1 cellular context compared by ENCODE assay signal in the genomic region with DNA sequence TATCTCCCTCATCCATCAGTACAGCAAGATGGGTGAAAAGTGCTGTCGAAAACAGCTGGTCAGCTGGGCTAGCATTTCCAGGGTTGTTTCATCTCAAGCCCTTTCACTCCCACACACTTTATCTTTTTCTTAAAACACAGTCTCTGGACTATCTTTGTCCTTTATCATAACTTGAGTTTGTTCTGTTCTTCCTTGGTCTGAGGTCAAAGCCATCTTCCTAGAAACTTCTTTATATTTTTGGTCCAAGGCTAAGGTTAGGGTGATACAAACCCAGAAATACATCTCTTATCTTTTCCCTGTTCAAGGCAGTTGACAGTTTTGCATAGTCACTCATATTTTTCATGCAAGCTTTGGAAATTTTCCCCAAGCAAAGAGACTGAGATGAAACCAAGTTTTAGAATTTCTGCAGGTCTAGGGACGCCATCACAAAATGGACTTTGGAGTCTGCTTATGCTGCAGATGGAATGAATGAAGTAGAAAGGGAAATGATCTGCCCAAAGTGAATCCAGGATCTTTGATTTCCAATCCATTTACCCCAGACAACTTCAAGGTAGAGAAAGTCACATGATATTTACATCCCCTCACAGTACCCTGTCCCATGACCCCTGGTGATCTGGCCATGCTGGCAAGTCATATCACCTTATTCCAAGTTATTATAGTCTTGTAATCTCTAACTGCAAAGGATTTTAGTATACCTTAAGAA.
TF ChIP-seq lines count a peak whose summit lies in the region.

No MANE protein-coding gene starts in this region.

TF ChIP-seq in K562, 482 proteins besides CTCF, POLR2A, EP300 and RAD21 (continued from another document and continues in another):
- TF ChIP-seq, protein P1, sequence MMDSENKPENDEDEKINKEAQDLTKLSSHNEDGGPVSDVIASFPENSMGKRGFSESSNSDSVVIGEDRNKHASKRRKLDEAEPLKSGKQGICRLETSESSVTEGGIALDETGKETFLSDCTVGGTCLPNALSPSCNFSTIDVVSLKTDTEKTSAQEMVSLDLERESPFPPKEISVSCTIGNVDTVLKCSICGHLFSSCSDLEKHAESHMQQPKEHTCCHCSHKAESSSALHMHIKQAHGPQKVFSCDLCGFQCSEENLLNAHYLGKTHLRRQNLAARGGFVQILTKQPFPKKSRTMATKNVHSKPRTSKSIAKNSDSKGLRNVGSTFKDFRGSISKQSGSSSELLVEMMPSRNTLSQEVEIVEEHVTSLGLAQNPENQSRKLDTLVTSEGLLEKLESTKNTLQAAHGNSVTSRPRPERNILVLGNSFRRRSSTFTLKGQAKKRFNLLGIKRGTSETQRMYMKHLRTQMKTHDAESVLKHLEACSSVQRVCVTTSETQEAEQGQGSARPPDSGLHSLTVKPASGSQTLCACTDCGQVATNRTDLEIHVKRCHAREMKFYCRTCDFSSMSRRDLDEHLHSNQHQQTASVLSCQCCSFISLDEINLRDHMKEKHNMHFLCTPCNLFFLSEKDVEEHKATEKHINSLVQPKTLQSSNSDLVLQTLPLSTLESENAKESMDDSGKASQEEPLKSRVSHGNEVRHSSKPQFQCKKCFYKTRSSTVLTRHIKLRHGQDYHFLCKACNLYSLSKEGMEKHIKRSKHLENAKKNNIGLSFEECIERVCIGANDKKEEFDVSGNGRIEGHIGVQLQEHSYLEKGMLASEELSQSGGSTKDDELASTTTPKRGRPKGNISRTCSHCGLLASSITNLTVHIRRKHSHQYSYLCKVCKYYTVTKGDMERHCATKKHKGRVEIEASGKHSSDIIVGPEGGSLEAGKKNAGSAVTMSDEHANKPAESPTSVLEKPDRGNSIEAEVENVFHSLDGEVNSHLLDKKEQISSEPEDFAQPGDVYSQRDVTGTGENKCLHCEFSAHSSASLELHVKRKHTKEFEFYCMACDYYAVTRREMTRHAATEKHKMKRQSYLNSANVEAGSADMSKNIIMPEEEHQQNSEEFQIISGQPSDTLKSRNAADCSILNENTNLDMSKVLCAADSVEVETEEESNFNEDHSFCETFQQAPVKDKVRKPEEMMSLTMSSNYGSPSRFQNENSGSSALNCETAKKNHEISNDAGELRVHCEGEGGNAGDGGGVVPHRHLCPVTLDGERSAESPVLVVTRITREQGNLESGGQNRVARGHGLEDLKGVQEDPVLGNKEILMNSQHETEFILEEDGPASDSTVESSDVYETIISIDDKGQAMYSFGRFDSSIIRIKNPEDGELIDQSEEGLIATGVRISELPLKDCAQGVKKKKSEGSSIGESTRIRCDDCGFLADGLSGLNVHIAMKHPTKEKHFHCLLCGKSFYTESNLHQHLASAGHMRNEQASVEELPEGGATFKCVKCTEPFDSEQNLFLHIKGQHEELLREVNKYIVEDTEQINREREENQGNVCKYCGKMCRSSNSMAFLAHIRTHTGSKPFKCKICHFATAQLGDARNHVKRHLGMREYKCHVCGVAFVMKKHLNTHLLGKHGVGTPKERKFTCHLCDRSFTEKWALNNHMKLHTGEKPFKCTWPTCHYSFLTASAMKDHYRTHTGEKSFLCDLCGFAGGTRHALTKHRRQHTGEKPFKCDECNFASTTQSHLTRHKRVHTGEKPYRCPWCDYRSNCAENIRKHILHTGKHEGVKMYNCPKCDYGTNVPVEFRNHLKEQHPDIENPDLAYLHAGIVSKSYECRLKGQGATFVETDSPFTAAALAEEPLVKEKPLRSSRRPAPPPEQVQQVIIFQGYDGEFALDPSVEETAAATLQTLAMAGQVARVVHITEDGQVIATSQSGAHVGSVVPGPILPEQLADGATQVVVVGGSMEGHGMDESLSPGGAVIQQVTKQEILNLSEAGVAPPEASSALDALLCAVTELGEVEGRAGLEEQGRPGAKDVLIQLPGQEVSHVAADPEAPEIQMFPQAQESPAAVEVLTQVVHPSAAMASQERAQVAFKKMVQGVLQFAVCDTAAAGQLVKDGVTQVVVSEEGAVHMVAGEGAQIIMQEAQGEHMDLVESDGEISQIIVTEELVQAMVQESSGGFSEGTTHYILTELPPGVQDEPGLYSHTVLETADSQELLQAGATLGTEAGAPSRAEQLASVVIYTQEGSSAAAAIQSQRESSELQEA (IDR thresholded peaks at IDR 0.05; ENCODE audit: low read depth), result no peak
- TF ChIP-seq NFIC (IDR thresholded peaks at IDR 0.05), result no peak; the same call in 1 of the 2 replicates
- TF ChIP-seq, protein P2, sequence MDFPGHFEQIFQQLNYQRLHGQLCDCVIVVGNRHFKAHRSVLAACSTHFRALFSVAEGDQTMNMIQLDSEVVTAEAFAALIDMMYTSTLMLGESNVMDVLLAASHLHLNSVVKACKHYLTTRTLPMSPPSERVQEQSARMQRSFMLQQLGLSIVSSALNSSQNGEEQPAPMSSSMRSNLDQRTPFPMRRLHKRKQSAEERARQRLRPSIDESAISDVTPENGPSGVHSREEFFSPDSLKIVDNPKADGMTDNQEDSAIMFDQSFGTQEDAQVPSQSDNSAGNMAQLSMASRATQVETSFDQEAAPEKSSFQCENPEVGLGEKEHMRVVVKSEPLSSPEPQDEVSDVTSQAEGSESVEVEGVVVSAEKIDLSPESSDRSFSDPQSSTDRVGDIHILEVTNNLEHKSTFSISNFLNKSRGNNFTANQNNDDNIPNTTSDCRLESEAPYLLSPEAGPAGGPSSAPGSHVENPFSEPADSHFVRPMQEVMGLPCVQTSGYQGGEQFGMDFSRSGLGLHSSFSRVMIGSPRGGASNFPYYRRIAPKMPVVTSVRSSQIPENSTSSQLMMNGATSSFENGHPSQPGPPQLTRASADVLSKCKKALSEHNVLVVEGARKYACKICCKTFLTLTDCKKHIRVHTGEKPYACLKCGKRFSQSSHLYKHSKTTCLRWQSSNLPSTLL (IDR thresholded peaks at IDR 0.05), result no peak
- TF ChIP-seq ZNF121 (CRISPR knock-in tag; conservative IDR thresholded peaks at IDR 0.05), result no peak
- no peak for TF ChIP-seq TRIM28 (IDR thresholded peaks at IDR 0.05)
- TF ChIP-seq, protein P3, sequence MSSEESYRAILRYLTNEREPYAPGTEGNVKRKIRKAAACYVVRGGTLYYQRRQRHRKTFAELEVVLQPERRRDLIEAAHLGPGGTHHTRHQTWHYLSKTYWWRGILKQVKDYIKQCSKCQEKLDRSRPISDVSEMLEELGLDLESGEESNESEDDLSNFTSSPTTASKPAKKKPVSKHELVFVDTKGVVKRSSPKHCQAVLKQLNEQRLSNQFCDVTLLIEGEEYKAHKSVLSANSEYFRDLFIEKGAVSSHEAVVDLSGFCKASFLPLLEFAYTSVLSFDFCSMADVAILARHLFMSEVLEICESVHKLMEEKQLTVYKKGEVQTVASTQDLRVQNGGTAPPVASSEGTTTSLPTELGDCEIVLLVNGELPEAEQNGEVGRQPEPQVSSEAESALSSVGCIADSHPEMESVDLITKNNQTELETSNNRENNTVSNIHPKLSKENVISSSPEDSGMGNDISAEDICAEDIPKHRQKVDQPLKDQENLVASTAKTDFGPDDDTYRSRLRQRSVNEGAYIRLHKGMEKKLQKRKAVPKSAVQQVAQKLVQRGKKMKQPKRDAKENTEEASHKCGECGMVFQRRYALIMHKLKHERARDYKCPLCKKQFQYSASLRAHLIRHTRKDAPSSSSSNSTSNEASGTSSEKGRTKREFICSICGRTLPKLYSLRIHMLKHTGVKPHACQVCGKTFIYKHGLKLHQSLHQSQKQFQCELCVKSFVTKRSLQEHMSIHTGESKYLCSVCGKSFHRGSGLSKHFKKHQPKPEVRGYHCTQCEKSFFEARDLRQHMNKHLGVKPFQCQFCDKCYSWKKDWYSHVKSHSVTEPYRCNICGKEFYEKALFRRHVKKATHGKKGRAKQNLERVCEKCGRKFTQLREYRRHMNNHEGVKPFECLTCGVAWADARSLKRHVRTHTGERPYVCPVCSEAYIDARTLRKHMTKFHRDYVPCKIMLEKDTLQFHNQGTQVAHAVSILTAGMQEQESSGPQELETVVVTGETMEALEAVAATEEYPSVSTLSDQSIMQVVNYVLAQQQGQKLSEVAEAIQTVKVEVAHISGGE (CRISPR knock-in tag; IDR thresholded peaks at IDR 0.05), result 0 out of 6 replicates have a peak, but pooled peaks of 1 of the 3 experiments have one; percentile 22
- TF ChIP-seq ILK (tag; IDR thresholded peaks at IDR 0.05; ENCODE audit: borderline replicate concordance, low read depth), result no peak
- TF ChIP-seq MAFK (IDR thresholded peaks at IDR 0.05; ENCODE audit: low read length), result peak; percentile 70
- no peak for TF ChIP-seq ZBED1 (IDR thresholded peaks at IDR 0.05)
- TF ChIP-seq GATAD2B (IDR thresholded peaks at IDR 0.05; ENCODE audit: borderline replicate concordance), result no peak
- TF ChIP-seq RHOXF2B (CRISPR knock-in tag; conservative IDR thresholded peaks at IDR 0.05), result no peak
- TF ChIP-seq, protein P4, sequence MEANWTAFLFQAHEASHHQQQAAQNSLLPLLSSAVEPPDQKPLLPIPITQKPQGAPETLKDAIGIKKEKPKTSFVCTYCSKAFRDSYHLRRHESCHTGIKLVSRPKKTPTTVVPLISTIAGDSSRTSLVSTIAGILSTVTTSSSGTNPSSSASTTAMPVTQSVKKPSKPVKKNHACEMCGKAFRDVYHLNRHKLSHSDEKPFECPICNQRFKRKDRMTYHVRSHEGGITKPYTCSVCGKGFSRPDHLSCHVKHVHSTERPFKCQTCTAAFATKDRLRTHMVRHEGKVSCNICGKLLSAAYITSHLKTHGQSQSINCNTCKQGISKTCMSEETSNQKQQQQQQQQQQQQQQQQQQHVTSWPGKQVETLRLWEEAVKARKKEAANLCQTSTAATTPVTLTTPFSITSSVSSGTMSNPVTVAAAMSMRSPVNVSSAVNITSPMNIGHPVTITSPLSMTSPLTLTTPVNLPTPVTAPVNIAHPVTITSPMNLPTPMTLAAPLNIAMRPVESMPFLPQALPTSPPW (CRISPR knock-in tag; IDR thresholded peaks at IDR 0.05), result no peak
- TF ChIP-seq NBN (IDR thresholded peaks at IDR 0.05; ENCODE audit: low read depth), result no peak; the same call in 1 of the 2 replicates
- TF ChIP-seq E2F1 (CRISPR knock-in tag; IDR thresholded peaks at IDR 0.05), result no peak
- no peak for TF ChIP-seq GMEB1 (CRISPR knock-in tag; IDR thresholded peaks at IDR 0.05)
- TF ChIP-seq, protein P5, sequence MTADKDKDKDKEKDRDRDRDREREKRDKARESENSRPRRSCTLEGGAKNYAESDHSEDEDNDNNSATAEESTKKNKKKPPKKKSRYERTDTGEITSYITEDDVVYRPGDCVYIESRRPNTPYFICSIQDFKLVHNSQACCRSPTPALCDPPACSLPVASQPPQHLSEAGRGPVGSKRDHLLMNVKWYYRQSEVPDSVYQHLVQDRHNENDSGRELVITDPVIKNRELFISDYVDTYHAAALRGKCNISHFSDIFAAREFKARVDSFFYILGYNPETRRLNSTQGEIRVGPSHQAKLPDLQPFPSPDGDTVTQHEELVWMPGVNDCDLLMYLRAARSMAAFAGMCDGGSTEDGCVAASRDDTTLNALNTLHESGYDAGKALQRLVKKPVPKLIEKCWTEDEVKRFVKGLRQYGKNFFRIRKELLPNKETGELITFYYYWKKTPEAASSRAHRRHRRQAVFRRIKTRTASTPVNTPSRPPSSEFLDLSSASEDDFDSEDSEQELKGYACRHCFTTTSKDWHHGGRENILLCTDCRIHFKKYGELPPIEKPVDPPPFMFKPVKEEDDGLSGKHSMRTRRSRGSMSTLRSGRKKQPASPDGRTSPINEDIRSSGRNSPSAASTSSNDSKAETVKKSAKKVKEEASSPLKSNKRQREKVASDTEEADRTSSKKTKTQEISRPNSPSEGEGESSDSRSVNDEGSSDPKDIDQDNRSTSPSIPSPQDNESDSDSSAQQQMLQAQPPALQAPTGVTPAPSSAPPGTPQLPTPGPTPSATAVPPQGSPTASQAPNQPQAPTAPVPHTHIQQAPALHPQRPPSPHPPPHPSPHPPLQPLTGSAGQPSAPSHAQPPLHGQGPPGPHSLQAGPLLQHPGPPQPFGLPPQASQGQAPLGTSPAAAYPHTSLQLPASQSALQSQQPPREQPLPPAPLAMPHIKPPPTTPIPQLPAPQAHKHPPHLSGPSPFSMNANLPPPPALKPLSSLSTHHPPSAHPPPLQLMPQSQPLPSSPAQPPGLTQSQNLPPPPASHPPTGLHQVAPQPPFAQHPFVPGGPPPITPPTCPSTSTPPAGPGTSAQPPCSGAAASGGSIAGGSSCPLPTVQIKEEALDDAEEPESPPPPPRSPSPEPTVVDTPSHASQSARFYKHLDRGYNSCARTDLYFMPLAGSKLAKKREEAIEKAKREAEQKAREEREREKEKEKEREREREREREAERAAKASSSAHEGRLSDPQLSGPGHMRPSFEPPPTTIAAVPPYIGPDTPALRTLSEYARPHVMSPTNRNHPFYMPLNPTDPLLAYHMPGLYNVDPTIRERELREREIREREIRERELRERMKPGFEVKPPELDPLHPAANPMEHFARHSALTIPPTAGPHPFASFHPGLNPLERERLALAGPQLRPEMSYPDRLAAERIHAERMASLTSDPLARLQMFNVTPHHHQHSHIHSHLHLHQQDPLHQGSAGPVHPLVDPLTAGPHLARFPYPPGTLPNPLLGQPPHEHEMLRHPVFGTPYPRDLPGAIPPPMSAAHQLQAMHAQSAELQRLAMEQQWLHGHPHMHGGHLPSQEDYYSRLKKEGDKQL (CRISPR knock-in tag; IDR thresholded peaks at IDR 0.05; ENCODE audit: borderline replicate concordance), result no peak
- no peak for TF ChIP-seq HMGN3 (IDR thresholded peaks at IDR 0.05; ENCODE audit: borderline replicate concordance, extremely low read depth, insufficient read length, low read depth, low read length)
- TF ChIP-seq KLF10 (CRISPR knock-in tag; IDR thresholded peaks at IDR 0.05), result no peak
- TF ChIP-seq NCOA2 (IDR thresholded peaks at IDR 0.05; ENCODE audit: partially characterized antibody in 2 of 2), result no peak
- TF ChIP-seq NUFIP1 (IDR thresholded peaks at IDR 0.05; ENCODE audit: partially characterized antibody), result no peak
- TF ChIP-seq FOXJ2 (tag; IDR thresholded peaks at IDR 0.05), result 0 out of 2 replicates have a peak, but pooled peaks have one; percentile 46
- TF ChIP-seq TARDBP (IDR thresholded peaks at IDR 0.05), result no peak
- TF ChIP-seq C11orf30 (IDR thresholded peaks at IDR 0.05; ENCODE audit: low read depth), result peak; percentile 91
- peak; percentile 59 for TF ChIP-seq ZNF239 (CRISPR knock-in tag; IDR thresholded peaks at IDR 0.05)
- TF ChIP-seq RBM34 (IDR thresholded peaks at IDR 0.05; ENCODE audit: borderline replicate concordance, insufficient read depth, low read length), result no peak
- TF ChIP-seq HLTF (IDR thresholded peaks at IDR 0.05), result no peak
